10 cellular contexts compared by ENCODE assay signal in genomic region chr4:113447695-113448265, GRCh38.
DNase-seq lines count a peak whose midpoint lies in the region; ATAC-seq and TF ChIP-seq lines count a peak whose summit lies in the region.
"Had no signal": no experiment of that assay in that cellular context is flagged by ENCODE, and none has a peak within 500 bp of the region (broad histone marks: within the 10 kb centered on the region; RNA-seq: fewer than 3 reads in every experiment).

No MANE protein-coding gene starts in this region.

- 33 to 47% methylated on average over 5 of the region's 5 CpGs for WGBS in transverse colon (ENCODE audit: low coverage in 1 of 2), 2 donors

- H3K9me3 Mint-ChIP-seq in activated naive CD8-positive, alpha-beta T cell treated with anti-CD3 and anti-CD28 coated beads, Interleukin-2, amount 50 U/mL, for 24 hours = peaks cover 24% of the 10 kb centered on the region
- peaks cover 6% of the 10 kb centered on the region for H3K9me3 Mint-ChIP-seq in activated naive CD8-positive, alpha-beta T cell treated with anti-CD3 and anti-CD28 coated beads for 36 hours

- H3K4me3 ChIP-seq in left lung = no peak overlapping the region
- H3K4me3 ChIP-seq in transverse colon = no peak overlapping the region
- H3K4me3 ChIP-seq: BLaER1 treated with 17β-estradiol and CSF1 and Interleukin-3, amounts not matched to agents 10 nM and 100 nM had no signal

- no peak overlapping the region for H3K4me3 Mint-ChIP-seq in activated naive CD8-positive, alpha-beta T cell treated with anti-CD3 and anti-CD28 coated beads, Interleukin-2, amount 50 U/mL, for 24 hours
- no peak overlapping the region for H3K4me3 Mint-ChIP-seq in activated naive CD8-positive, alpha-beta T cell treated with anti-CD3 and anti-CD28 coated beads for 36 hours

- H3K36me3 ChIP-seq in left lung (no peaks in the 10 kb centered on the region), transverse colon (no peaks in the 10 kb centered on the region)

- H3K27ac ChIP-seq in left lung = peak overlapping the region; percentile 48 to 61
- H3K27ac ChIP-seq in transverse colon = peak overlapping the region; percentile 39 to 70 (median 62)
- H3K27ac ChIP-seq: BLaER1 treated with 17β-estradiol and CSF1 and Interleukin-3, amounts not matched to agents 10 nM and 100 nM had no signal

- H3K9me3 ChIP-seq in left lung = peaks cover 0 to 2% of the 10 kb centered on the region in 2 donors
- no peaks in the 10 kb centered on the region for H3K9me3 ChIP-seq in transverse colon

- no peaks in the 10 kb centered on the region for H3K27me3 Mint-ChIP-seq in activated naive CD8-positive, alpha-beta T cell treated with anti-CD3 and anti-CD28 coated beads, Interleukin-2, amount 50 U/mL, for 24 hours
- no peaks in the 10 kb centered on the region for H3K27me3 Mint-ChIP-seq in activated naive CD8-positive, alpha-beta T cell treated with anti-CD3 and anti-CD28 coated beads for 36 hours

- H3K4me1 Mint-ChIP-seq in activated naive CD8-positive, alpha-beta T cell treated with anti-CD3 and anti-CD28 coated beads, Interleukin-2, amount 50 U/mL, for 24 hours = peaks cover under 1% of the 10 kb centered on the region
- H3K4me1 Mint-ChIP-seq in activated naive CD8-positive, alpha-beta T cell treated with anti-CD3 and anti-CD28 coated beads for 36 hours = peaks cover 19% of the 10 kb centered on the region

- in situ Hi-C loops in transverse colon (cut with MboI; ENCODE audit: low pct_ligation_motif_present in 1 of 4, low pct_unique_long_range_greater_than_20kb in 1 of 4, low sequenced_read_pairs in 3 of 4) = no loop called here

- DNase-seq in activated naive CD8-positive, alpha-beta T cell treated with anti-CD3 and anti-CD28 coated beads, Interleukin-2, amount 50 U/mL, for 24 hours = peak; percentile 14
- DNase-seq in activated naive CD8-positive, alpha-beta T cell treated with anti-CD3 and anti-CD28 coated beads for 36 hours = no peak
- DNase-seq in left lung (peak in 1 of 2 donors; percentile 41), transverse colon (no peak), NCI-H1694 treated with DMSO at 0.1 percent for 48 hours (lab: John Stamatoyannopoulos, UW) (no peak)
- DNase-seq: left colon had no signal

- intact Hi-C loops in left lung (cut with DNase I) (no loop called here), transverse colon (cut with DNase I; ENCODE audit: low total_unique reads) (no loop called here)

- H3K27me3 ChIP-seq in left lung = no peaks in the 10 kb centered on the region
- H3K27me3 ChIP-seq in transverse colon = no peaks in the 10 kb centered on the region
- H3K27me3 ChIP-seq: BLaER1 treated with 17β-estradiol and CSF1 and Interleukin-3, amounts not matched to agents 10 nM and 100 nM had no signal

- H3K27ac Mint-ChIP-seq in activated naive CD8-positive, alpha-beta T cell treated with anti-CD3 and anti-CD28 coated beads, Interleukin-2, amount 50 U/mL, for 24 hours = no peak overlapping the region
- H3K27ac Mint-ChIP-seq in activated naive CD8-positive, alpha-beta T cell treated with anti-CD3 and anti-CD28 coated beads for 36 hours = no peak overlapping the region

- no peak for TF ChIP-seq EP300 in transverse colon (IDR thresholded peaks at IDR 0.05; ENCODE audit: low read depth)

- peaks cover 7 to 25% of the 10 kb centered on the region in 2 donors for H3K4me1 ChIP-seq in left lung
- H3K4me1 ChIP-seq in transverse colon = peaks cover 0 to 37% (median 8%) of the 10 kb centered on the region in 4 donors

- H3K36me3 Mint-ChIP-seq in activated naive CD8-positive, alpha-beta T cell treated with anti-CD3 and anti-CD28 coated beads, Interleukin-2, amount 50 U/mL, for 24 hours (ENCODE audit: low read depth) = peaks cover 11% of the 10 kb centered on the region
- H3K36me3 Mint-ChIP-seq in activated naive CD8-positive, alpha-beta T cell treated with anti-CD3 and anti-CD28 coated beads for 36 hours = peaks cover 14% of the 10 kb centered on the region

- TF ChIP-seq POLR2A in transverse colon (IDR thresholded peaks at IDR 0.05) = no peak

- peak; percentile 67 for ATAC-seq in activated naive CD8-positive, alpha-beta T cell treated with anti-CD3 and anti-CD28 coated beads, Interleukin-2, amount 50 U/mL, for 24 hours
- ATAC-seq in HG03095 (IDR thresholded peaks at IDR 0.05; ENCODE audit: unreplicated experiment) (peak; percentile 61), left lung (peak; percentile 26), HG03520 (IDR thresholded peaks at IDR 0.05; ENCODE audit: unreplicated experiment) (no peak), GM21390 (IDR thresholded peaks at IDR 0.05; ENCODE audit: unreplicated experiment) (no peak)
- ATAC-seq: left colon had no signal

- TF ChIP-seq CTCF in left lung (IDR thresholded peaks at IDR 0.05) = no peak
- TF ChIP-seq CTCF in transverse colon (IDR thresholded peaks at IDR 0.05) = no peak

Comparison
In these comparisons a context has a peak if more than half of its experiments do, and no peak if none do; other contexts are left out.
1. ATAC-seq: peak in activated naive CD8-positive, alpha-beta T cell treated with anti-CD3 and anti-CD28 coated beads, Interleukin-2, amount 50 U/mL, for 24 hours (single experiment), HG03095 (single experiment) and left lung (single experiment); none in HG03520 (single experiment) and GM21390 (single experiment).